Comparison of ENCODE assay signal across 37 cellular contexts in the genomic region with DNA sequence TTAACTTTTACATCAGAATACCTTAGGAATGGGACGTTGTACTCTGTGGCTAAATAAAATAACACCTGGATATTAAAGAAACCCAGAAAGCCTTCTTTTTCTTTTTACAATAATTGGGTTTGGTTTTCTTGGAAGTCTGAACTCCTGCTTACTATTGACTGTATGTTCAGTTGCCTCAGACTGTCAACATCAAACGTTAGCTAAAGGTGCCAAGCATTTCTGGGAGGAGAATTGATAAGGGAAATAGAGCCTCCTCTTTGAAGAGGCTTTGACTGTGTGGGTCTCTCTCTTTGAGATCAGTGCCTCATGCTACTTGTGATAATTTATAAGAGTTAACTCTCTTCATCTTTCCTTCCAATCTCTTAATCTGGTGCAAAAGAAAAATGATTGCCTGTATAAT.
DNase-seq lines count a peak whose midpoint lies in the region; ATAC-seq, FAIRE-seq and TF ChIP-seq lines count a peak whose summit lies in the region.
"Had no signal": no experiment of that assay in that cellular context is flagged by ENCODE, and none has a peak within 500 bp of the region (broad histone marks: within the 10 kb centered on the region; RNA-seq: fewer than 3 reads in every experiment).

No MANE protein-coding gene starts in this region.

- H4K20me1 ChIP-seq in mammary epithelial cell (ENCODE audit: insufficient read depth, low read length) = no peaks in the 10 kb centered on the region
- H4K20me1 ChIP-seq in HepG2 (ENCODE audit: insufficient read depth, low read length) = no peaks in the 10 kb centered on the region
- no peaks in the 10 kb centered on the region for H4K20me1 ChIP-seq in endothelial cell of umbilical vein (replicated peaks; ENCODE audit: control insufficient read depth, extremely low read depth, insufficient read depth, low read length)
- H4K20me1 ChIP-seq: BLaER1; BLaER1 treated with 17β-estradiol and CSF1 and Interleukin-3, amounts not matched to agents 10 nM and 100 nM had no signal

- ATAC-seq in right lobe of liver (peak in 3 of 4 donors; percentile 46 to 68 (median 62)), HepG2 (no peak), left lobe of liver (peak; percentile 27), HG03045 (IDR thresholded peaks at IDR 0.05; ENCODE audit: unreplicated experiment) (no peak)
- ATAC-seq in activated CD4-positive, CD25-positive, alpha-beta regulatory T cell treated with anti-CD3 and anti-CD28 coated beads, Interleukin-2, amount 50 U/mL, for 24 hours = no peak
- ATAC-seq: A549; CD8-positive, alpha-beta T cell had no signal

- 78% methylated on average over 2 of the region's 2 CpGs for WGBS in mammary epithelial cell (ENCODE audit: low coverage, missing lambda C conversion rate)
- 39% methylated on average over 2 of the region's 2 CpGs for WGBS in right lobe of liver (ENCODE audit: insufficient coverage, low coverage, low lambda C conversion rate, missing lambda C conversion rate)
- 3% methylated on average over 2 of the region's 2 CpGs for WGBS in HepG2 (ENCODE audit: low lambda C conversion rate)

- H3K36me3 ChIP-seq in mammary epithelial cell (ENCODE audit: insufficient read depth, low read length) = no peaks in the 10 kb centered on the region
- H3K36me3 ChIP-seq in right lobe of liver = no peaks in the 10 kb centered on the region
- H3K36me3 ChIP-seq in HepG2 (replicated peaks in 1 of 2; ENCODE audit: control insufficient read depth in 1 of 2, insufficient read depth in 2 of 2, low read length in 2 of 2) = no peaks in the 10 kb centered on the region
- no peaks in the 10 kb centered on the region for H3K36me3 ChIP-seq in endothelial cell of umbilical vein (ENCODE audit: control insufficient read depth in 2 of 2, extremely low read depth in 1 of 2, insufficient read depth in 2 of 2, low read length in 2 of 2)
- H3K36me3 ChIP-seq: BE2C; BLaER1; BLaER1 treated with 17β-estradiol and CSF1 and Interleukin-3, amounts not matched to agents 10 nM and 100 nM had no signal

- TF ChIP-seq EP300 in HepG2 (IDR thresholded peaks at IDR 0.05; ENCODE audit: low read depth in 2 of 2, low read length in 2 of 2) (no peak), HepG2 (CRISPR knock-in tag; IDR thresholded peaks at IDR 0.05; ENCODE audit: borderline replicate concordance) (no peak)

- TF ChIP-seq RAD21 in HepG2 (CRISPR knock-in tag; IDR thresholded peaks at IDR 0.05) = no peak

- H3K4me3 ChIP-seq in mammary epithelial cell (replicated peaks in 1 of 3; ENCODE audit: insufficient read depth in 1 of 3, low read depth in 2 of 3, low read length in 3 of 3) (no peak overlapping the region), right lobe of liver (no peak overlapping the region), HepG2 (replicated peaks in 1 of 3; ENCODE audit: insufficient read depth in 1 of 3, low read depth in 2 of 3, low read length in 3 of 3) (no peak overlapping the region), endothelial cell of umbilical vein (replicated peaks in 1 of 3; ENCODE audit: insufficient read depth in 1 of 3, low read depth in 1 of 3, low read length in 3 of 3) (no peak overlapping the region)
- H3K4me3 ChIP-seq: A549; BLaER1; BLaER1 treated with 17β-estradiol and CSF1 and Interleukin-3, amounts not matched to agents 10 nM and 100 nM had no signal

- H3K36me3 Mint-ChIP-seq in MCF 10A (ENCODE audit: insufficient read depth, unreplicated experiment) = no peaks in the 10 kb centered on the region
- H3K36me3 Mint-ChIP-seq: CD14-positive monocyte had no signal

- peak overlapping the region; percentile 89 for H3K27ac Mint-ChIP-seq in MCF 10A (ENCODE audit: low read depth, unreplicated experiment)
- H3K27ac Mint-ChIP-seq: B cell; CD14-positive monocyte; CD4-positive, alpha-beta memory T cell; CD4-positive, alpha-beta T cell; CD4-positive, CD25-positive, alpha-beta regulatory T cell; CD8-positive, alpha-beta memory T cell; CD8-positive, alpha-beta T cell had no signal

- H3K4me3 Mint-ChIP-seq in MCF 10A (ENCODE audit: unreplicated experiment) = no peak overlapping the region
- H3K4me3 Mint-ChIP-seq: B cell; CD14-positive monocyte; CD4-positive, alpha-beta memory T cell; CD4-positive, alpha-beta T cell; CD4-positive, CD25-positive, alpha-beta regulatory T cell; CD8-positive, alpha-beta memory T cell; CD8-positive, alpha-beta T cell had no signal

- H3K27ac ChIP-seq in mammary epithelial cell (ENCODE audit: insufficient read depth, low read depth, low read length) (no peak overlapping the region), right lobe of liver (no peak overlapping the region), HepG2 (ENCODE audit: extremely low read length, insufficient read depth, low read length) (no peak overlapping the region), endothelial cell of umbilical vein (ENCODE audit: insufficient read depth, low read depth, low read length) (no peak overlapping the region)
- H3K27ac ChIP-seq: 22Rv1; A549; BLaER1; BLaER1 treated with 17β-estradiol and CSF1 and Interleukin-3, amounts not matched to agents 10 nM and 100 nM; C4-2B had no signal

- dilution Hi-C loops in mammary epithelial cell (cut with HindIII; ENCODE audit: low sequenced_read_pairs) = no loop called here
- dilution Hi-C loops in endothelial cell of umbilical vein (cut with MboI; ENCODE audit: extremely low pct_ligation_motif_present, low sequenced_read_pairs) = no loop called here

- H3K27me3 ChIP-seq in mammary epithelial cell (ENCODE audit: insufficient read depth, low read length) (no peaks in the 10 kb centered on the region), right lobe of liver (no peaks in the 10 kb centered on the region), HepG2 (ENCODE audit: control insufficient read depth in 1 of 2, insufficient read depth in 2 of 2, low read length in 2 of 2) (no peaks in the 10 kb centered on the region), endothelial cell of umbilical vein (ENCODE audit: control insufficient read depth in 2 of 2, insufficient read depth in 2 of 2, low read length in 2 of 2) (no peaks in the 10 kb centered on the region)
- H3K27me3 ChIP-seq: BE2C; BLaER1; BLaER1 treated with 17β-estradiol and CSF1 and Interleukin-3, amounts not matched to agents 10 nM and 100 nM had no signal

- H3K9me3 ChIP-seq in mammary epithelial cell (replicated peaks; ENCODE audit: insufficient read depth, low read length) = no peaks in the 10 kb centered on the region
- no peaks in the 10 kb centered on the region for H3K9me3 ChIP-seq in right lobe of liver
- no peaks in the 10 kb centered on the region for H3K9me3 ChIP-seq in HepG2 (ENCODE audit: low read length)
- no peaks in the 10 kb centered on the region for H3K9me3 ChIP-seq in endothelial cell of umbilical vein (replicated peaks; ENCODE audit: control insufficient read depth, insufficient read depth, low read length)
- H3K9me3 ChIP-seq: A549, BLaER1, Caco-2 had no signal

- H3K9ac ChIP-seq in mammary epithelial cell (ENCODE audit: insufficient read depth, low read length) = no peak overlapping the region
- H3K9ac ChIP-seq in HepG2 (ENCODE audit: insufficient read depth, low read depth, low read length) = no peak overlapping the region
- H3K9ac ChIP-seq in endothelial cell of umbilical vein (replicated peaks; ENCODE audit: extremely low read depth, insufficient read depth, low read length) = no peak overlapping the region
- H3K9ac ChIP-seq: BLaER1; BLaER1 treated with 17β-estradiol and CSF1 and Interleukin-3, amounts not matched to agents 10 nM and 100 nM had no signal

- intact Hi-C loops in MCF 10A (cut with micrococcal nuclease) (no loop called here), mammary epithelial cell (cut with micrococcal nuclease) (no loop called here), right lobe of liver (cut with DNase I) (no loop called here), HepG2 (cut with micrococcal nuclease; ENCODE audit: unreplicated experiment) (no loop called here), endothelial cell of umbilical vein (cut with micrococcal nuclease) (no loop called here)

- H3K79me2 ChIP-seq in mammary epithelial cell (ENCODE audit: insufficient read depth, low read length) (no peaks in the 10 kb centered on the region), HepG2 (ENCODE audit: insufficient read depth, low read length) (no peaks in the 10 kb centered on the region), endothelial cell of umbilical vein (ENCODE audit: control insufficient read depth, insufficient read depth, low read length) (no peaks in the 10 kb centered on the region)

- no peak for TF ChIP-seq CTCF in MCF 10A (IDR thresholded peaks at IDR 0.05; ENCODE audit: unreplicated experiment)
- no peak for TF ChIP-seq CTCF in mammary epithelial cell (conservative IDR thresholded peaks at IDR 0.05 in 1 of 2, IDR thresholded peaks at IDR 0.05 in 1 of 2; ENCODE audit: extremely low read depth in 1 of 2, insufficient read depth in 1 of 2, low read depth in 1 of 2, low read length in 2 of 2)
- TF ChIP-seq CTCF in right lobe of liver (IDR thresholded peaks at IDR 0.05) = no peak
- no peak for TF ChIP-seq CTCF in HepG2 (CRISPR knock-in tag; IDR thresholded peaks at IDR 0.05)
- TF ChIP-seq CTCF in endothelial cell of umbilical vein (IDR thresholded peaks at IDR 0.05; ENCODE audit: extremely low read depth in 1 of 2, insufficient read depth in 1 of 2, low read depth in 1 of 2, low read length in 2 of 2) = no peak

- H2AFZ ChIP-seq in mammary epithelial cell (ENCODE audit: low read depth, low read length) = no peak overlapping the region
- no peak overlapping the region for H2AFZ ChIP-seq in HepG2 (ENCODE audit: low read length)
- H2AFZ ChIP-seq in endothelial cell of umbilical vein (ENCODE audit: low read depth, low read length) = no peak overlapping the region

- H3K4me1 Mint-ChIP-seq in MCF 10A (ENCODE audit: insufficient read depth, unreplicated experiment) = peaks cover 8% of the 10 kb centered on the region
- H3K4me1 Mint-ChIP-seq: B cell; CD14-positive monocyte; CD4-positive, alpha-beta memory T cell; CD4-positive, CD25-positive, alpha-beta regulatory T cell; CD8-positive, alpha-beta memory T cell had no signal

- H3K4me1 ChIP-seq in mammary epithelial cell (ENCODE audit: insufficient read depth, low read length) (no peaks in the 10 kb centered on the region), right lobe of liver (peaks cover 0 to 17% (median 0%) of the 10 kb centered on the region in 4 donors), HepG2 (ENCODE audit: insufficient read depth, low read length) (0 out of 2 replicates have a peak, but pooled peaks cover 9% of the 10 kb centered on the region), endothelial cell of umbilical vein (ENCODE audit: control insufficient read depth, extremely low read depth, insufficient read depth, low read length) (no peaks in the 10 kb centered on the region)
- H3K4me1 ChIP-seq: BE2C, BLaER1, Caco-2 had no signal

- POLR2A ChIA-PET in MCF 10A (lab: Yijun Ruan, JAX) (no interaction called here), HepG2 (lab: Yijun Ruan, JAX) (no interaction called here), endothelial cell of umbilical vein (lab: Charles Lee) (no interaction called here)

- no peaks in the 10 kb centered on the region for H3K9me3 Mint-ChIP-seq in MCF 10A (ENCODE audit: unreplicated experiment)

- in situ Hi-C loops in mammary epithelial cell (cut with MboI; ENCODE audit: low sequenced_read_pairs in 2 of 2) (no loop called here), HepG2 (cut with HindIII; ENCODE audit: extremely low pct_ligation_motif_present, low pct_unique_long_range_greater_than_20kb) (no loop called here)

- H3K4me2 ChIP-seq in mammary epithelial cell (ENCODE audit: insufficient read depth, low read depth, low read length) = no peak overlapping the region
- no peak overlapping the region for H3K4me2 ChIP-seq in HepG2 (ENCODE audit: low read depth, low read length)
- no peak overlapping the region for H3K4me2 ChIP-seq in endothelial cell of umbilical vein (ENCODE audit: insufficient read depth, low read length)
- H3K4me2 ChIP-seq: A549; BLaER1; BLaER1 treated with 17β-estradiol and CSF1 and Interleukin-3, amounts not matched to agents 10 nM and 100 nM had no signal

- DNase-seq in MCF 10A (ENCODE audit: unreplicated experiment) = no peak
- DNase-seq in mammary epithelial cell = no peak
- no peak for DNase-seq in right lobe of liver
- DNase-seq in HepG2 (ENCODE audit: low spot score) = no peak
- DNase-seq in endothelial cell of umbilical vein (ENCODE audit: low read depth, low spot score) = no peak
- no peak for DNase-seq in left lobe of liver (ENCODE audit: low spot score)
- DNase-seq: 8988T; ACHN; AML-193; BE2C; C1 segment of cervical spinal cord; Caco-2; Calu3; CD4-positive, alpha-beta memory T cell; CD4-positive, alpha-beta T cell; CD4-positive, CD25-positive, alpha-beta regulatory T cell; CD8-positive, alpha-beta memory T cell; CD8-positive, alpha-beta T cell; COR-L47; DMS 273 treated with DMSO at 0.1 percent for 48 hours; DMS153; DMS53; DMS79; DMS79 treated with DMSO at 0.1 percent for 48 hours; DND-41; EL had no signal

- TF ChIP-seq POLR2A in right lobe of liver (IDR thresholded peaks at IDR 0.05) = no peak
- TF ChIP-seq POLR2A in HepG2 (IDR thresholded peaks at IDR 0.05; ENCODE audit: insufficient read depth in 1 of 2, low read depth in 2 of 2, low read length in 2 of 2) = no peak
- no peak for TF ChIP-seq POLR2A in endothelial cell of umbilical vein (IDR thresholded peaks at IDR 0.05; ENCODE audit: low read depth, low read length)

- no TSS peak for BruUV-seq in MCF 10A (replicated peaks; lab: Mats Ljungman, UMichigan)
- no TSS peak for BruUV-seq in mammary epithelial cell (replicated peaks; lab: Mats Ljungman, UMichigan)
- BruUV-seq in HepG2 (replicated peaks; lab: Mats Ljungman, UMichigan) = no TSS peak
- no TSS peak for BruUV-seq in endothelial cell of umbilical vein (replicated peaks; lab: Mats Ljungman, UMichigan)

- no peaks in the 10 kb centered on the region for H3K27me3 Mint-ChIP-seq in MCF 10A (ENCODE audit: insufficient read depth, unreplicated experiment)
- H3K27me3 Mint-ChIP-seq: B cell; CD4-positive, alpha-beta memory T cell; CD4-positive, alpha-beta T cell; CD4-positive, CD25-positive, alpha-beta regulatory T cell; CD8-positive, alpha-beta memory T cell had no signal

- no peaks in the 10 kb centered on the region for H3K9me1 ChIP-seq in endothelial cell of umbilical vein (replicated peaks; ENCODE audit: control insufficient read depth, extremely low read depth, insufficient read depth, low read length)

- CTCF ChIA-PET in MCF 10A (lab: Yijun Ruan, JAX) = no interaction called here
- CTCF ChIA-PET in mammary epithelial cell (lab: Charles Lee; ENCODE audit: low non-redundant PET) = no interaction called here
- CTCF ChIA-PET in HepG2 (lab: Yijun Ruan, JAX; ENCODE audit: low intra/inter-chr PET ratio, low total read pairs) = no interaction called here
- CTCF ChIA-PET in endothelial cell of umbilical vein (lab: Charles Lee) = no interaction called here

- FAIRE-seq in HepG2 (lab: Jason Lieb, UNC) (no peak), endothelial cell of umbilical vein (lab: Jason Lieb, UNC) (peak; percentile 55)
- FAIRE-seq: A204.1, A549, D721Med had no signal

Comparison
In these comparisons a context has a peak if more than half of its experiments do, and no peak if none do; other contexts are left out.
1. ATAC-seq: peak in right lobe of liver (3 of 4) and left lobe of liver (single experiment); none in HepG2 (single experiment), activated CD4-positive, CD25-positive, alpha-beta regulatory T cell treated with anti-CD3 and anti-CD28 coated beads, Interleukin-2, amount 50 U/mL, for 24 hours (0 of 2) and HG03045 (single experiment).